1 cellular context compared by ENCODE assay signal in genomic region chr3:180820400-180820799, GRCh38.
TF ChIP-seq lines count a peak whose summit lies in the region.

No MANE protein-coding gene starts in this region.

TF ChIP-seq in IMR-90, 13 proteins besides CTCF, POLR2A, EP300 and RAD21:
- no peak for TF ChIP-seq RFX5 (IDR thresholded peaks at IDR 0.05; ENCODE audit: low read depth, low read length)
- no peak for TF ChIP-seq BHLHE40 (IDR thresholded peaks at IDR 0.05; ENCODE audit: low read depth, low read length)
- TF ChIP-seq RCOR1 (IDR thresholded peaks at IDR 0.05; ENCODE audit: insufficient replicate concordance, low read length), result no peak
- TF ChIP-seq MAFK (IDR thresholded peaks at IDR 0.05; ENCODE audit: low read depth, low read length), result no peak
- TF ChIP-seq MXI1 (IDR thresholded peaks at IDR 0.05; ENCODE audit: borderline replicate concordance, low read depth, low read length), result no peak
- TF ChIP-seq, protein P1, sequence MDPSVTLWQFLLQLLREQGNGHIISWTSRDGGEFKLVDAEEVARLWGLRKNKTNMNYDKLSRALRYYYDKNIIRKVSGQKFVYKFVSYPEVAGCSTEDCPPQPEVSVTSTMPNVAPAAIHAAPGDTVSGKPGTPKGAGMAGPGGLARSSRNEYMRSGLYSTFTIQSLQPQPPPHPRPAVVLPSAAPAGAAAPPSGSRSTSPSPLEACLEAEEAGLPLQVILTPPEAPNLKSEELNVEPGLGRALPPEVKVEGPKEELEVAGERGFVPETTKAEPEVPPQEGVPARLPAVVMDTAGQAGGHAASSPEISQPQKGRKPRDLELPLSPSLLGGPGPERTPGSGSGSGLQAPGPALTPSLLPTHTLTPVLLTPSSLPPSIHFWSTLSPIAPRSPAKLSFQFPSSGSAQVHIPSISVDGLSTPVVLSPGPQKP (IDR thresholded peaks at IDR 0.05; ENCODE audit: borderline replicate concordance, low read depth, low read length), result no peak
- TF ChIP-seq CHD1 (IDR thresholded peaks at IDR 0.05; ENCODE audit: low read depth, low read length), result no peak
- no peak for TF ChIP-seq NFE2L2 (IDR thresholded peaks at IDR 0.05; ENCODE audit: low read depth, low read length)
- no peak for TF ChIP-seq CEBPB (IDR thresholded peaks at IDR 0.05; ENCODE audit: low read depth, low read length)
- TF ChIP-seq MAZ (IDR thresholded peaks at IDR 0.05; ENCODE audit: borderline replicate concordance, low read depth, low read length), result no peak
- no peak for TF ChIP-seq SMC3 (IDR thresholded peaks at IDR 0.05; ENCODE audit: low read depth, low read length)
- TF ChIP-seq USF2 (IDR thresholded peaks at IDR 0.05; ENCODE audit: low read depth, low read length), result no peak
- no peak for TF ChIP-seq FOS (IDR thresholded peaks at IDR 0.05; ENCODE audit: low read depth, low read length)
TF ChIP-seq in IMR-90: peak in this region for 0.
